In genomic region chr15:75817151-75817935, GRCh38 we compare ENCODE assay signal across 12 cellular contexts. TPM values are rescaled to one million over a fixed set of nuclear protein-coding genes. Genes with fewer than 3 reads are reported as not detected.
DNase-seq lines count a peak whose midpoint lies in the region; ATAC-seq, FAIRE-seq and TF ChIP-seq lines count a peak whose summit lies in the region.
"Had no signal": no experiment of that assay in that cellular context is flagged by ENCODE, and none has a peak within 500 bp of the region (broad histone marks: within the 10 kb centered on the region; RNA-seq: fewer than 3 reads in every experiment).

No MANE protein-coding gene starts in this region.

- peak overlapping the region; percentile 80 for H3K27ac Mint-ChIP-seq in activated CD4-positive, alpha-beta T cell treated with anti-CD3 and anti-CD28 coated beads, Interleukin-2, amount 10 ng/mL, durations not matched to agents 24 days and 14 days

- DNase-seq in activated CD4-positive, alpha-beta T cell treated with anti-CD3 and anti-CD28 coated beads, Interleukin-2, amount 10 ng/mL, durations not matched to agents 24 days and 14 days = peak; percentile 77
- no peak for DNase-seq in activated CD4-positive, alpha-beta T cell treated with anti-CD3 and anti-CD28 coated beads, Interleukin-2, amount 50 U/mL, for 4 hours
- DNase-seq in NOMO-1 treated with DMSO at 0.1 percent for 48 hours (lab: John Stamatoyannopoulos, UW; ENCODE audit: unreplicated experiment) (peak; percentile 65), coronary artery (ENCODE audit: low spot score) (no peak), small intestine (peak; percentile 52), NCI-H345 (lab: John Stamatoyannopoulos, UW) (no peak)
- no peak for DNase-seq in NK-92 treated with Interleukin-12 subunit alpha and Interleukin-12 subunit beta, amount 100 ng/mL, for 24 hours (lab: John Stamatoyannopoulos, UW)
- DNase-seq: activated CD4-positive, alpha-beta T cell treated with anti-CD3 and anti-CD28 coated beads, Interleukin-2, amount 50 U/mL, for 1 hour; NCI-H1694 had no signal

- no peak for ATAC-seq in HG03039 (IDR thresholded peaks at IDR 0.05; ENCODE audit: unreplicated experiment)

- H3K4me3 ChIP-seq in coronary artery (peak overlapping the region; percentile 54), small intestine (ENCODE audit: low read depth in 1 of 2, low read length in 2 of 2) (no peak overlapping the region)
- H3K4me3 ChIP-seq: lung had no signal

- peak overlapping the region; percentile 72 for H3K4me3 Mint-ChIP-seq in activated CD4-positive, alpha-beta T cell treated with anti-CD3 and anti-CD28 coated beads, Interleukin-2, amount 10 ng/mL, durations not matched to agents 24 days and 14 days

- intact Hi-C loops in activated CD4-positive, alpha-beta T cell treated with anti-CD3 and anti-CD28 coated beads, Interleukin-2, amount 10 ng/mL, durations not matched to agents 24 days and 14 days (cut with micrococcal nuclease) = loop anchor here (2.0 to 10.0 kb wide), 2 partner anchors 19 to 327 kb away; no protein-coding TSS in a partner anchor

- no peaks in the 10 kb centered on the region for H3K27me3 Mint-ChIP-seq in activated CD4-positive, alpha-beta T cell treated with anti-CD3 and anti-CD28 coated beads, Interleukin-2, amount 10 ng/mL, durations not matched to agents 24 days and 14 days

- no peaks in the 10 kb centered on the region for H3K9me3 ChIP-seq in small intestine (ENCODE audit: control insufficient read depth, low read depth)

- H3K4me1 ChIP-seq in small intestine (ENCODE audit: control insufficient read depth in 2 of 2, insufficient read depth in 1 of 2, low read depth in 1 of 2, low read length in 1 of 2) = no peaks in the 10 kb centered on the region

- 33 to 50% (median 47%) methylated on average over 6 of the region's 6 CpGs for WGBS in small intestine, 3 donors

- no peaks in the 10 kb centered on the region for H3K36me3 Mint-ChIP-seq in activated CD4-positive, alpha-beta T cell treated with anti-CD3 and anti-CD28 coated beads, Interleukin-2, amount 10 ng/mL, durations not matched to agents 24 days and 14 days (ENCODE audit: low read depth)

- no peak for FAIRE-seq in small intestine (lab: Jason Lieb, UNC)

- no peak for TF ChIP-seq CTCF in coronary artery (IDR thresholded peaks at IDR 0.05)

- H3K9me3 Mint-ChIP-seq in activated CD4-positive, alpha-beta T cell treated with anti-CD3 and anti-CD28 coated beads, Interleukin-2, amount 10 ng/mL, durations not matched to agents 24 days and 14 days = no peaks in the 10 kb centered on the region

- H3K27ac ChIP-seq in coronary artery (no peak overlapping the region), small intestine (ENCODE audit: low read depth in 1 of 2, low read length in 1 of 2) (no peak overlapping the region)
- H3K27ac ChIP-seq: C4-2B had no signal

- no peaks in the 10 kb centered on the region for H3K27me3 ChIP-seq in small intestine (ENCODE audit: control insufficient read depth in 2 of 2, insufficient read depth in 2 of 2, low read length in 2 of 2)

- peaks cover 19% of the 10 kb centered on the region for H3K4me1 Mint-ChIP-seq in activated CD4-positive, alpha-beta T cell treated with anti-CD3 and anti-CD28 coated beads, Interleukin-2, amount 10 ng/mL, durations not matched to agents 24 days and 14 days

- H3K36me3 ChIP-seq in small intestine (ENCODE audit: control insufficient read depth in 2 of 2, insufficient read depth in 2 of 2, low read length in 2 of 2) = no peaks in the 10 kb centered on the region

RNA-seq across cellular contexts. Expression of gene UBE2Q2, which starts 25.9 kb away (rescaled TPM):
- total RNA-seq in activated CD4-positive, alpha-beta T cell treated with anti-CD3 and anti-CD28 coated beads, Interleukin-2, amount 10 ng/mL, durations not matched to agents 24 days and 14 days = 17.0 and 17.1 TPM in 2 replicates
- 10 to 100 TPM in 1 of 3 donors, 1 to 10 TPM in 2; 2.5 to 14.8 (median 8.9) TPM for polyA plus RNA-seq in small intestine

Comparison
In these comparisons a context has a peak if more than half of its experiments do, and no peak if none do; other contexts are left out.
1. DNase-seq: peak in activated CD4-positive, alpha-beta T cell treated with anti-CD3 and anti-CD28 coated beads, Interleukin-2, amount 10 ng/mL, durations not matched to agents 24 days and 14 days (single experiment), NOMO-1 treated with DMSO at 0.1 percent for 48 hours (single experiment) and small intestine (single experiment); none in activated CD4-positive, alpha-beta T cell treated with anti-CD3 and anti-CD28 coated beads, Interleukin-2, amount 50 U/mL, for 4 hours (0 of 2), coronary artery (single experiment), NCI-H345 (single experiment) and NK-92 treated with Interleukin-12 subunit alpha and Interleukin-12 subunit beta, amount 100 ng/mL, for 24 hours (single experiment).